In genomic region chr17:19523690-19524089, GRCh38 we compare ENCODE assay signal across 22 cellular contexts.
"Had no signal": no experiment of that assay in that cellular context is flagged by ENCODE, and none has a peak within 500 bp of the region (broad histone marks: within the 10 kb centered on the region; RNA-seq: fewer than 3 reads in every experiment).

No MANE protein-coding gene starts in this region.

- FAIRE-seq: colon, endothelial cell of umbilical vein, islet of Langerhans, keratinocyte had no signal

- H3K4me1 ChIP-seq: esophagus muscularis mucosa, foreskin keratinocyte, gastrocnemius medialis, lower lobe of right lung had no signal

- H3K27ac ChIP-seq: coronary artery, dorsolateral prefrontal cortex, esophagus muscularis mucosa, foreskin keratinocyte, gastrocnemius medialis, heart right ventricle, left lung, lower lobe of right lung had no signal

- H3K9me3 ChIP-seq: esophagus muscularis mucosa, gastrocnemius medialis, heart right ventricle, left lung, lower lobe of right lung had no signal

- ATAC-seq: foreskin keratinocyte; gastrocnemius medialis; heart right ventricle; left cardiac atrium; left lung; left ventricle myocardium superior; lower lobe of right lung; naive thymus-derived CD4-positive, alpha-beta T cell had no signal

- DNase-seq: dermis blood vessel endothelial cell; dorsolateral prefrontal cortex; effector CD4-positive, alpha-beta T cell; effector memory CD4-positive, alpha-beta T cell; foreskin keratinocyte; gastrocnemius medialis; glutamatergic neuron; head of caudate nucleus; heart right ventricle; hippocampal formation; left cardiac atrium; left lung; left ventricle myocardium superior; lower lobe of right lung; midbrain; naive thymus-derived CD4-positive, alpha-beta T cell had no signal

- H3K4me3 ChIP-seq: coronary artery, dorsolateral prefrontal cortex, esophagus muscularis mucosa, gastrocnemius medialis, heart right ventricle, left lung, lower lobe of right lung had no signal

- H3K27me3 ChIP-seq: dorsolateral prefrontal cortex, esophagus muscularis mucosa, foreskin keratinocyte, gastrocnemius medialis, left lung had no signal

- H3K36me3 ChIP-seq: esophagus muscularis mucosa, gastrocnemius medialis, heart right ventricle, left lung, lower lobe of right lung had no signal
